ENCODE assay signal across 19 cellular contexts in the genomic region with DNA sequence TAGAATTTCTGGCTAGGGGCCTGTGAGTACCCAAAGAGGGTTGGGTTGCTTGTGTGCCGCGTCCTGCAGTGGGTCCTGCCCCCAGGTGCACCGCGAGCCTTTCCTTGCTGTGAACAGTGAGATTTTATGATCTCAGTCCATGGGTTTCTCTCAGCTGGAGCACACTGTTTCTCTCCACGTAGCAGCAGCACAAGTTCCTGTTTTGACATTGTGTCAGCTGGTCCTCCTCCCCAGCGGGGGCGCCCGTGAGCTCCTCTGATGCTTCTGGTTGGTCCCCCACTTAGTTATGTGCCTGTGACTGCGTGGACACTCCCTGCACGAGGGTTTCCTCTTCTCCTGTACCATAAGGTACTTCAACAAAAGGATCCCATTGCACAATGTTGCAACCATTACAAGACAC.
"Had no signal": no experiment of that assay in that cellular context is flagged by ENCODE, and none has a peak within 500 bp of the region (broad histone marks: within the 10 kb centered on the region; RNA-seq: fewer than 3 reads in every experiment).

No MANE protein-coding gene starts in this region.

- H3K27me3 ChIP-seq: body of pancreas, gastrocnemius medialis, heart right ventricle, stomach, uterus had no signal

- ATAC-seq: activated CD4-positive, CD25-positive, alpha-beta regulatory T cell treated with anti-CD3 and anti-CD28 coated beads, Interleukin-2, amount 50 U/mL, for 24 hours; activated T-helper 17 cell treated with anti-CD3 and anti-CD28 coated beads, Interleukin-2, amount 50 U/mL, for 72 hours; body of pancreas; gastrocnemius medialis; heart right ventricle; left lobe of liver; mucosa of descending colon had no signal

- H3K4me3 ChIP-seq: body of pancreas, gastrocnemius medialis, heart right ventricle, mucosa of descending colon, skin epidermis, stomach, thoracic aorta, uterus had no signal

- DNase-seq: activated naive CD4-positive, alpha-beta T cell treated with anti-CD3 and anti-CD28 coated beads, Interleukin-2, amount 50 U/mL, for 16 hours; body of pancreas; central memory CD4-positive, alpha-beta T cell; cortex of kidney; effector memory CD4-positive, alpha-beta T cell; gastrocnemius medialis; heart right ventricle; islet precursor cell; mucosa of descending colon; naive thymus-derived CD8-positive, alpha-beta T cell; posterior cingulate gyrus; stomach; uterus had no signal

- H3K27ac ChIP-seq: body of pancreas, epithelial cell of prostate, gastrocnemius medialis, heart right ventricle, skin epidermis, stomach, thoracic aorta, uterus had no signal

- H3K4me1 ChIP-seq: uterus had no signal

- H3K36me3 ChIP-seq: gastrocnemius medialis, heart right ventricle, stomach, uterus had no signal

- H3K9me3 ChIP-seq: body of pancreas, gastrocnemius medialis, mucosa of descending colon, stomach, thoracic aorta, uterus had no signal
